Comparison of ENCODE assay signal across 1 cellular context in genomic region chr1:54886724-54887664, GRCh38.
TF ChIP-seq lines count a peak whose summit lies in the region.

Gene DHCR24, minus strand, starts transcription at chr1:54887195. Its CDS starts 76 bp downstream, at chr1:54887119.

TF ChIP-seq in HEK293, 187 proteins besides CTCF, POLR2A, EP300 and RAD21 (continued from another document and continues in another):
- TF ChIP-seq ZBTB26 (tag by site-specific recombination; optimal IDR thresholded peaks at IDR 0.05) (peak; percentile 100), ZNF221 (tag by site-specific recombination; IDR thresholded peaks at IDR 0.05; ENCODE audit: borderline replicate concordance) (no peak), ZBTB10 (tag by site-specific recombination; IDR thresholded peaks at IDR 0.05) (peak; percentile 97), SP7 (tag by site-specific recombination; IDR thresholded peaks at IDR 0.05) (peak; percentile 72), REST (tag by site-specific recombination; IDR thresholded peaks at IDR 0.05) (0 out of 2 replicates have a peak, but pooled peaks have one; percentile 28), ZNF548 (tag by site-specific recombination; IDR thresholded peaks at IDR 0.05) (peak; percentile 70; the same call in 1 of the 2 replicates), ZNF169 (tag by site-specific recombination; IDR thresholded peaks at IDR 0.05) (no peak), ZNF626 (tag by site-specific recombination; IDR thresholded peaks at IDR 0.05) (no peak), FEZF1 (tag by site-specific recombination; IDR thresholded peaks at IDR 0.05) (no peak), ZBTB8A (tag by site-specific recombination; IDR thresholded peaks at IDR 0.05) (peak; percentile 99), ZEB2 (tag by site-specific recombination; IDR thresholded peaks at IDR 0.05) (peak; percentile 44; the same call in 1 of the 2 replicates), ZNF404 (tag by site-specific recombination; IDR thresholded peaks at IDR 0.05) (no peak), ZSCAN30 (tag by site-specific recombination; IDR thresholded peaks at IDR 0.05) (no peak), SP2 (tag by site-specific recombination; IDR thresholded peaks at IDR 0.05) (peak; percentile 87), ZNF280C (tag by site-specific recombination; IDR thresholded peaks at IDR 0.05) (no peak), ZSCAN5A (tag by site-specific recombination; IDR thresholded peaks at IDR 0.05) (peak; percentile 72; the same call in 1 of the 2 replicates), WT1 (tag by site-specific recombination; IDR thresholded peaks at IDR 0.05) (no peak), BCL11A (tag by site-specific recombination; IDR thresholded peaks at IDR 0.05; ENCODE audit: low read depth) (0 out of 2 replicates have a peak, but pooled peaks have one; percentile 63), ZNF777 (tag by site-specific recombination; IDR thresholded peaks at IDR 0.05; ENCODE audit: borderline replicate concordance) (no peak), PRDM10 (tag by site-specific recombination; IDR thresholded peaks at IDR 0.05) (peak; percentile 88), ZNF704 (tag by site-specific recombination; IDR thresholded peaks at IDR 0.05) (no peak), ZNF423 (tag by site-specific recombination; IDR thresholded peaks at IDR 0.05) (0 out of 2 replicates have a peak, but pooled peaks have one; percentile 59), ZNF560 (tag by site-specific recombination; IDR thresholded peaks at IDR 0.05; ENCODE audit: borderline replicate concordance) (no peak), PATZ1 (tag by site-specific recombination; IDR thresholded peaks at IDR 0.05) (peak; percentile 99), ZFP69B (tag by site-specific recombination; IDR thresholded peaks at IDR 0.05) (peak; percentile 91), ZNF692 (tag by site-specific recombination; IDR thresholded peaks at IDR 0.05) (peak; percentile 96), ZNF792 (tag by site-specific recombination; IDR thresholded peaks at IDR 0.05) (peak; percentile 73; the same call in 1 of the 2 replicates), ZNF132 (tag by site-specific recombination; IDR thresholded peaks at IDR 0.05; ENCODE audit: borderline replicate concordance) (no peak), AEBP2 (tag by site-specific recombination; IDR thresholded peaks at IDR 0.05; ENCODE audit: borderline replicate concordance) (no peak), MYNN (tag by site-specific recombination; IDR thresholded peaks at IDR 0.05; ENCODE audit: borderline replicate concordance) (no peak), ZNF335 (tag by site-specific recombination; conservative IDR thresholded peaks at IDR 0.05) (peak; percentile 97), ZNF747 (tag by site-specific recombination; IDR thresholded peaks at IDR 0.05) (no peak), KLF16 (tag by site-specific recombination; IDR thresholded peaks at IDR 0.05) (peak; percentile 17)
